ENCODE assay signal across 22 cellular contexts in genomic region chr18:10285283-10285640, GRCh38.
A peak's percentile ranks its signal among the peaks of the same experiment; 100 is the strongest.
DNase-seq lines count a peak whose midpoint lies in the region; ATAC-seq and TF ChIP-seq lines count a peak whose summit lies in the region.
"Had no signal": no experiment of that assay in that cellular context is flagged by ENCODE, and none has a peak within 500 bp of the region (broad histone marks: within the 10 kb centered on the region; RNA-seq: fewer than 3 reads in every experiment).

No MANE protein-coding gene starts in this region.

- H3K27ac Mint-ChIP-seq in stimulated activated naive B cell treated with anti-CD40 and anti-IgM and Interleukin-4, amounts not matched to agents 10 μg/mL and 1 μg/mL and 100 μg/mL, for 72 hours, result peak overlapping the region; percentile 1
- H3K27ac Mint-ChIP-seq in activated naive CD4-positive, alpha-beta T cell treated with anti-CD3 and anti-CD28 coated beads for 36 hours, result no peak overlapping the region
- H3K27ac Mint-ChIP-seq: activated naive CD4-positive, alpha-beta T cell treated with anti-CD3 and anti-CD28 coated beads, Interleukin-2, amount 10 ng/mL, durations not matched to agents 7 days and 5 days; brain; CD4-positive, alpha-beta T cell; naive thymus-derived CD8-positive, alpha-beta T cell had no signal

- no peaks in the 10 kb centered on the region for H4K20me1 ChIP-seq in Loucy (ENCODE audit: insufficient read depth, low read length, poor library complexity, severe bottlenecking)

- no peak for DNase-seq in stimulated activated naive B cell treated with anti-CD40 and anti-IgM and Interleukin-4, amounts not matched to agents 10 μg/mL and 1 μg/mL and 100 μg/mL, for 72 hours
- DNase-seq in erythroblast (lab: John Stamatoyannopoulos, UW), result no peak
- DNase-seq in activated naive CD4-positive, alpha-beta T cell treated with anti-CD3 and anti-CD28 coated beads for 36 hours, result no peak
- DNase-seq: activated CD8-positive, alpha-beta memory T cell treated with anti-CD3 and anti-CD28 coated beads, Interleukin-2, amount 50 U/mL, for 4 hours; activated naive CD4-positive, alpha-beta T cell treated with anti-CD3 and anti-CD28 coated beads, Interleukin-2, amount 10 ng/mL, durations not matched to agents 7 days and 5 days; CD4-positive, alpha-beta T cell; effector CD4-positive, alpha-beta T cell; left ventricle myocardium inferior; naive thymus-derived CD8-positive, alpha-beta T cell; NCI-H146; OCI-M1; stomach; SW 1271; uterus had no signal

- H3K9me2 ChIP-seq in Loucy (replicated peaks; ENCODE audit: low read depth, low read length), result no peaks in the 10 kb centered on the region

- H3K36me3 ChIP-seq in Loucy (ENCODE audit: insufficient read depth, low read length), result no peaks in the 10 kb centered on the region
- H3K36me3 ChIP-seq: left ventricle myocardium inferior, prostate gland, stomach, uterus had no signal

- H3K9me3 Mint-ChIP-seq in stimulated activated naive B cell treated with anti-CD40 and anti-IgM and Interleukin-4, amounts not matched to agents 10 μg/mL and 1 μg/mL and 100 μg/mL, for 72 hours, result peaks cover 13 to 14% of the 10 kb centered on the region in 2 donors
- H3K9me3 Mint-ChIP-seq in activated naive CD4-positive, alpha-beta T cell treated with anti-CD3 and anti-CD28 coated beads for 36 hours, result no peaks in the 10 kb centered on the region
- H3K9me3 Mint-ChIP-seq: CD4-positive, alpha-beta T cell had no signal

- peak overlapping the region; percentile 73 for H3K4me2 ChIP-seq in Loucy (ENCODE audit: low read depth, low read length, poor library complexity, severe bottlenecking)
- H3K4me2 ChIP-seq: KMS-11 had no signal

- no peak for TF ChIP-seq POLR2A in erythroblast (IDR thresholded peaks at IDR 0.05; ENCODE audit: low read length)

- no peaks in the 10 kb centered on the region for H3K27me3 Mint-ChIP-seq in stimulated activated naive B cell treated with anti-CD40 and anti-IgM and Interleukin-4, amounts not matched to agents 10 μg/mL and 1 μg/mL and 100 μg/mL, for 72 hours
- no peaks in the 10 kb centered on the region for H3K27me3 Mint-ChIP-seq in activated naive CD4-positive, alpha-beta T cell treated with anti-CD3 and anti-CD28 coated beads for 36 hours (ENCODE audit: low read depth)
- H3K27me3 Mint-ChIP-seq: activated naive CD4-positive, alpha-beta T cell treated with anti-CD3 and anti-CD28 coated beads, Interleukin-2, amount 10 ng/mL, durations not matched to agents 7 days and 5 days; CD4-positive, alpha-beta T cell had no signal

- H3K4me1 ChIP-seq in Loucy (ENCODE audit: insufficient read depth, low read length, poor library complexity, severe bottlenecking), result peaks cover 54% of the 10 kb centered on the region
- H3K4me1 ChIP-seq: left ventricle myocardium inferior, prostate gland, uterus had no signal

- H3F3A ChIP-seq in Loucy (ENCODE audit: low read depth), result peaks cover 2% of the 10 kb centered on the region; the same call in 1 of the 2 replicates

- no peak overlapping the region for H2AFZ ChIP-seq in Loucy (ENCODE audit: low read length)

- peak overlapping the region; percentile 65 for H3K4me3 ChIP-seq in Loucy (ENCODE audit: low read length, poor library complexity, severe bottlenecking)
- H3K4me3 ChIP-seq: left ventricle myocardium inferior, prostate gland, stomach, uterus had no signal

- intact Hi-C loops in activated naive CD4-positive, alpha-beta T cell treated with anti-CD3 and anti-CD28 coated beads for 36 hours (cut with micrococcal nuclease), result no loop called here

- peak overlapping the region in 1 of 2 donors; percentile 71 for H3K4me3 Mint-ChIP-seq in stimulated activated naive B cell treated with anti-CD40 and anti-IgM and Interleukin-4, amounts not matched to agents 10 μg/mL and 1 μg/mL and 100 μg/mL, for 72 hours
- no peak overlapping the region for H3K4me3 Mint-ChIP-seq in activated naive CD4-positive, alpha-beta T cell treated with anti-CD3 and anti-CD28 coated beads for 36 hours
- H3K4me3 Mint-ChIP-seq: activated naive CD4-positive, alpha-beta T cell treated with anti-CD3 and anti-CD28 coated beads, Interleukin-2, amount 10 ng/mL, durations not matched to agents 7 days and 5 days; brain; CD4-positive, alpha-beta T cell had no signal

- TF ChIP-seq CTCF in Loucy (conservative IDR thresholded peaks at IDR 0.05; ENCODE audit: low read length) (no peak), VCaP (conservative IDR thresholded peaks at IDR 0.05) (no peak)

- H3K36me3 Mint-ChIP-seq in stimulated activated naive B cell treated with anti-CD40 and anti-IgM and Interleukin-4, amounts not matched to agents 10 μg/mL and 1 μg/mL and 100 μg/mL, for 72 hours, result peaks cover 10 to 12% of the 10 kb centered on the region in 2 donors
- no peaks in the 10 kb centered on the region for H3K36me3 Mint-ChIP-seq in activated naive CD4-positive, alpha-beta T cell treated with anti-CD3 and anti-CD28 coated beads for 36 hours (ENCODE audit: low read depth)
- H3K36me3 Mint-ChIP-seq: activated naive CD4-positive, alpha-beta T cell treated with anti-CD3 and anti-CD28 coated beads, Interleukin-2, amount 10 ng/mL, durations not matched to agents 7 days and 5 days; brain had no signal

- H3K27ac ChIP-seq in VCaP, result peak overlapping the region; percentile 90
- H3K27ac ChIP-seq: KMS-11, left ventricle myocardium inferior, prostate gland, stomach had no signal

- H3K27me3 ChIP-seq in Loucy (ENCODE audit: insufficient read depth, low read length, poor library complexity, severe bottlenecking), result no peaks in the 10 kb centered on the region
- H3K27me3 ChIP-seq: stomach, uterus had no signal

- peaks cover 7% of the 10 kb centered on the region; the same call in 1 of the 2 replicates for H3K9me3 ChIP-seq in Loucy (ENCODE audit: insufficient read depth, low read depth, low read length)
- H3K9me3 ChIP-seq: prostate gland, uterus had no signal

- H3K79me2 ChIP-seq in Loucy (ENCODE audit: insufficient read depth, low read length), result no peaks in the 10 kb centered on the region

- peaks cover 48 to 74% of the 10 kb centered on the region in 2 donors for H3K4me1 Mint-ChIP-seq in stimulated activated naive B cell treated with anti-CD40 and anti-IgM and Interleukin-4, amounts not matched to agents 10 μg/mL and 1 μg/mL and 100 μg/mL, for 72 hours
- no peaks in the 10 kb centered on the region for H3K4me1 Mint-ChIP-seq in activated naive CD4-positive, alpha-beta T cell treated with anti-CD3 and anti-CD28 coated beads for 36 hours (ENCODE audit: low read depth)
- H3K4me1 Mint-ChIP-seq: activated naive CD4-positive, alpha-beta T cell treated with anti-CD3 and anti-CD28 coated beads, Interleukin-2, amount 10 ng/mL, durations not matched to agents 7 days and 5 days had no signal

- CTCF ChIA-PET in activated naive CD4-positive, alpha-beta T cell treated with anti-CD3 and anti-CD28 coated beads for 36 hours (lab: Charles Lee), result no interaction called here

- ATAC-seq in GM18909 (IDR thresholded peaks at IDR 0.05; ENCODE audit: poor library complexity, unreplicated experiment) (peak; percentile 55), HG02938 (IDR thresholded peaks at IDR 0.05; ENCODE audit: unreplicated experiment) (no peak)
- ATAC-seq in stimulated activated naive B cell treated with anti-CD40 and anti-IgM and Interleukin-4, amounts not matched to agents 10 μg/mL and 1 μg/mL and 100 μg/mL, for 72 hours (replicated peaks), result peak; percentile 90
- ATAC-seq: activated CD4-positive, CD25-positive, alpha-beta regulatory T cell treated with anti-CD3 and anti-CD28 coated beads, Interleukin-2, amount 50 U/mL, for 24 hours; naive thymus-derived CD8-positive, alpha-beta T cell had no signal

- peak overlapping the region; percentile 25 for H3K9ac ChIP-seq in Loucy (ENCODE audit: low read depth, low read length, poor library complexity, severe bottlenecking)
- H3K9ac ChIP-seq: KMS-11 had no signal
